ENCODE assay signal across 8 cellular contexts in the genomic region with DNA sequence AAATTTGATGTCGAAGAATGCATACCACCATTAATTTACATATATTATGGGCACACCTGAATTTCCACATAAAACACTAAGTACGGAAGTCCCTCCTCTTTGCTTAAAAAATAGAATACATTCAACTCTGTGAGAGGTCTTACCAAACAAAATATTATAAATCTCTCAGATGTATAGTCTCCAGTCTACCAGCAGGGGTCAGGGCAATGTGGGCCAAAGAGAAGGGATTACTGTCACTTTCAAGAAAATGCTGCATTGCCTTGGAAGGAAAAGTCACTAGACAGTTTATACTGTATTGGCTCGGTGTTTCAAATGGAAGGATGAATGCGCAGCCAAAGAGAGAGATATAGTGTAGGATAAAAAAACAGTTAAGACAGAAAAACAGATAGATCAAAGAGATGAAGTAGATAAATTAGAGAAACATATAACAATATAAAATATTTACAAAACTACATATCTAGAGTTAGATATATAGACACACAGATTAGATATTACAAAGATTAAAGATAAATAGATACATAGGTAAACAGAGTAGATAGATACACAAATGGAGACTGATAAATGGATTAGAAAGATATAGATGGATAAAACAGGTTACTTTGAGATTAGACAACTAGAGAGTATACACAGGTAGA. TPM values are rescaled to one million over a fixed set of nuclear protein-coding genes. Genes with fewer than 3 reads are reported as not detected.
DNase-seq lines count a peak whose midpoint lies in the region; ATAC-seq and TF ChIP-seq lines count a peak whose summit lies in the region.

No MANE protein-coding gene starts in this region.

- H3K9me3 ChIP-seq in fibroblast of lung (ENCODE audit: control insufficient read depth, insufficient read depth, low read depth, low read length) (no peaks in the 10 kb centered on the region), neutrophil (no peaks in the 10 kb centered on the region)

- no peaks in the 10 kb centered on the region for H3K79me2 ChIP-seq in fibroblast of lung (ENCODE audit: control insufficient read depth, insufficient read depth, low read length)

- H3K27ac Mint-ChIP-seq in CD14-positive monocyte: no peak overlapping the region

- H3K27me3 ChIP-seq in fibroblast of lung (ENCODE audit: control insufficient read depth, insufficient read depth, low read length): no peaks in the 10 kb centered on the region
- H3K27me3 ChIP-seq in neutrophil: no peaks in the 10 kb centered on the region

- H3K36me3 Mint-ChIP-seq in CD14-positive monocyte: peaks cover 63 to 65% of the 10 kb centered on the region in 2 donors

- no peaks in the 10 kb centered on the region for H3K9me3 Mint-ChIP-seq in CD14-positive monocyte

- H3K4me2 ChIP-seq in fibroblast of lung (ENCODE audit: extremely low read depth, insufficient read depth, low read length): no peak overlapping the region

- intact Hi-C loops in CD14-positive monocyte (cut with micrococcal nuclease): no loop called here

- DNase-seq in CD14-positive monocyte (ENCODE audit: low spot score) (no peak), NCI-H345 (lab: John Stamatoyannopoulos, UW) (peak; percentile 39), fibroblast of lung (ENCODE audit: low read depth in 2 of 2) (peak; percentile 35 to 75), globus pallidus (ENCODE audit: low spot score) (no peak)
- peak; percentile 31 to 34 for DNase-seq in activated CD4-positive, alpha-beta T cell treated with anti-CD3 and anti-CD28 coated beads, Interleukin-2, amount 50 U/mL, for 4 hours

- H3K27ac ChIP-seq in fibroblast of lung (ENCODE audit: insufficient read depth, low read length) (no peak overlapping the region), neutrophil (no peak overlapping the region)

- TF ChIP-seq CTCF in CD14-positive monocyte (IDR thresholded peaks at IDR 0.05) (peak; percentile 87), fibroblast of lung (conservative IDR thresholded peaks at IDR 0.05 in 1 of 2, IDR thresholded peaks at IDR 0.05 in 1 of 2; ENCODE audit: low read depth in 1 of 2, low read length in 2 of 2) (peak; percentile 89), neutrophil (IDR thresholded peaks at IDR 0.05) (peak; percentile 29)

- no peak overlapping the region for H3K4me3 Mint-ChIP-seq in CD14-positive monocyte

- H3K36me3 ChIP-seq in fibroblast of lung (ENCODE audit: control insufficient read depth, insufficient read depth, low read length): no peaks in the 10 kb centered on the region
- peaks cover 11% of the 10 kb centered on the region for H3K36me3 ChIP-seq in neutrophil

- no peaks in the 10 kb centered on the region for H3K27me3 Mint-ChIP-seq in CD14-positive monocyte (ENCODE audit: low read depth in 3 of 3)

- H3K4me3 ChIP-seq in fibroblast of lung (replicated peaks in 1 of 4; ENCODE audit: control extremely low read depth in 1 of 4, insufficient read depth in 1 of 4, low read depth in 3 of 4, low read length in 4 of 4): no peak overlapping the region
- no peak overlapping the region for H3K4me3 ChIP-seq in neutrophil (ENCODE audit: low read depth in 1 of 2, low read length in 1 of 2)

- no peak overlapping the region for H2AFZ ChIP-seq in fibroblast of lung (ENCODE audit: low read length)

- ATAC-seq in GM18519 (IDR thresholded peaks at IDR 0.05; ENCODE audit: low FRiP score, unreplicated experiment) (peak; percentile 88), HG03045 (IDR thresholded peaks at IDR 0.05; ENCODE audit: unreplicated experiment) (peak; percentile 65)

- H3K4me1 Mint-ChIP-seq in CD14-positive monocyte: no peaks in the 10 kb centered on the region

- no peak overlapping the region for H3K9ac ChIP-seq in fibroblast of lung (ENCODE audit: insufficient read depth, low read length)

- no peaks in the 10 kb centered on the region for H3K4me1 ChIP-seq in fibroblast of lung (ENCODE audit: control insufficient read depth, extremely low read depth, insufficient read depth, low read length)
- no peaks in the 10 kb centered on the region for H3K4me1 ChIP-seq in neutrophil (ENCODE audit: control insufficient read depth in 1 of 2, insufficient read depth in 1 of 2, low read depth in 1 of 2, low read length in 1 of 2)

- H4K20me1 ChIP-seq in fibroblast of lung (ENCODE audit: control insufficient read depth, extremely low read depth, insufficient read depth, low read length): no peaks in the 10 kb centered on the region

RNA-seq across cellular contexts. Expression of a gene that starts 20.9 kb away (rescaled TPM):
- 10 to 100 TPM; 33.3 to 33.7 TPM for polyA plus RNA-seq in CD14-positive monocyte
- 32.9 and 38.5 TPM in 2 replicates for total RNA-seq in fibroblast of lung
- polyA plus RNA-seq in fibroblast of lung: 14.5 TPM in 2 replicates
- 19.4 and 23.7 TPM in 2 replicates for polyA plus RNA-seq in fibroblast of lung (2012)
- 8.3 and 17.9 TPM in 2 replicates for polyA minus RNA-seq in fibroblast of lung (ENCODE audit: low replicate concordance)

RNA-seq across cellular contexts. Expression of a gene that starts 54.2 kb away (rescaled TPM):
- polyA plus RNA-seq in CD14-positive monocyte (not detected), fibroblast of lung (0.06 and 0.16 TPM in 2 replicates)
- total RNA-seq in fibroblast of lung: under 0.01 TPM in 1 of 2 replicates, not detected in the other
- polyA plus RNA-seq in fibroblast of lung (2012): 0.03 and 0.08 TPM in 2 replicates
- not detected in 2 replicates for polyA minus RNA-seq in fibroblast of lung (ENCODE audit: low replicate concordance)

Comparison
In these comparisons a context has a peak if more than half of its experiments do, and no peak if none do; other contexts are left out.
1. DNase-seq: peak in NCI-H345 (single experiment), activated CD4-positive, alpha-beta T cell treated with anti-CD3 and anti-CD28 coated beads, Interleukin-2, amount 50 U/mL, for 4 hours (2 of 2) and fibroblast of lung (2 of 2); none in CD14-positive monocyte (single experiment) and globus pallidus (single experiment).
2. CTCF ChIP-seq: peak in every context shown above with its lines; median percentile 89 in fibroblast of lung; 87 in CD14-positive monocyte; 29 in neutrophil.